Comparison of ENCODE assay signal across 8 cellular contexts in the genomic region with DNA sequence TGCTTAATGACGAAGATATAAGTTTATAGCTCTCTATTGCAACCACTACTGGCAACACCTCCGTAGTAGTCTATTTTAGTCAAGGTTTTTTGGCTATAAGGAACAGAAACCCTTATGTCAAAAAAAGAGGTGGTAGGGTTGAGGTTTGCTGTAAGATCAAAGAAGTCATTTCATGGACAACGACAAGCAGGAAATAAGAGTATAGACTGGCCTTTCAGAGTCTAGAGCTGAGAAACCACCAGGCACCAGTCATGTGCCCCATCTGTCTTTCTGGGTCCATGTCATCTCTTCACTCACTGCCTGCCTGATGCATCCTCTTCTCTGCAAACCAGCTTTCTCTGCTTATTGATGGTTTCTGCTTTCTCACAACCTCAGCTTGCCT. TPM values are rescaled to one million over a fixed set of nuclear protein-coding genes. Genes with fewer than 3 reads are reported as not detected.
DNase-seq lines count a peak whose midpoint lies in the region; ATAC-seq lines count a peak whose summit lies in the region.

No MANE protein-coding gene starts in this region.

- H3K36me3 Mint-ChIP-seq in T-helper 17 cell (ENCODE audit: low read depth): peaks cover 3% of the 10 kb centered on the region
- no peaks in the 10 kb centered on the region for H3K36me3 Mint-ChIP-seq in stimulated activated memory B cell treated with anti-CD40 and anti-IgM and Interleukin-4, amounts not matched to agents 10 μg/mL and 1 μg/mL and 100 μg/mL, for 72 hours

- H3K4me3 Mint-ChIP-seq in T-helper 17 cell: no peak overlapping the region
- no peak overlapping the region for H3K4me3 Mint-ChIP-seq in stimulated activated memory B cell treated with anti-CD40 and anti-IgM and Interleukin-4, amounts not matched to agents 10 μg/mL and 1 μg/mL and 100 μg/mL, for 72 hours

- H3K27me3 Mint-ChIP-seq in T-helper 17 cell: no peaks in the 10 kb centered on the region
- peaks cover 32% of the 10 kb centered on the region for H3K27me3 Mint-ChIP-seq in stimulated activated memory B cell treated with anti-CD40 and anti-IgM and Interleukin-4, amounts not matched to agents 10 μg/mL and 1 μg/mL and 100 μg/mL, for 72 hours

- H3K4me1 Mint-ChIP-seq in T-helper 17 cell: peaks cover 48% of the 10 kb centered on the region
- peaks cover 12% of the 10 kb centered on the region for H3K4me1 Mint-ChIP-seq in stimulated activated memory B cell treated with anti-CD40 and anti-IgM and Interleukin-4, amounts not matched to agents 10 μg/mL and 1 μg/mL and 100 μg/mL, for 72 hours

- H3K27ac Mint-ChIP-seq in T-helper 17 cell: peak overlapping the region; percentile 97
- H3K27ac Mint-ChIP-seq in stimulated activated memory B cell treated with anti-CD40 and anti-IgM and Interleukin-4, amounts not matched to agents 10 μg/mL and 1 μg/mL and 100 μg/mL, for 72 hours: peak overlapping the region; percentile 65

- ATAC-seq in HG02938 (IDR thresholded peaks at IDR 0.05; ENCODE audit: unreplicated experiment) (peak; percentile 93), T-helper 17 cell (peak; percentile 65)
- peak; percentile 89 for ATAC-seq in stimulated activated memory B cell treated with anti-CD40 and anti-IgM and Interleukin-4, amounts not matched to agents 10 μg/mL and 1 μg/mL and 100 μg/mL, for 72 hours

- DNase-seq in activated T-cell treated with anti-CD3 and anti-CD28 coated beads for 48 hours (ENCODE audit: low read depth) (peak; percentile 20), T-helper 17 cell (peak in 2 of 3 donors; percentile 30 to 41), AG08395 (ENCODE audit: low spot score) (no peak), COR-L47 (lab: John Stamatoyannopoulos, UW) (no peak), GM03348 (ENCODE audit: low spot score) (no peak)
- DNase-seq in activated T-cell treated with anti-CD3 and anti-CD28 coated beads, Interleukin-2, amount 50 U/mL, for 1 hour: no peak

- H3K9me3 Mint-ChIP-seq in stimulated activated memory B cell treated with anti-CD40 and anti-IgM and Interleukin-4, amounts not matched to agents 10 μg/mL and 1 μg/mL and 100 μg/mL, for 72 hours: no peaks in the 10 kb centered on the region

- no peaks in the 10 kb centered on the region for H3K9me3 ChIP-seq in T-helper 17 cell (ENCODE audit: control insufficient read depth, low read length, poor library complexity, severe bottlenecking)

RNA-seq across cellular contexts. Expression of a gene that starts 42.7 kb away (rescaled TPM):
- 10 to 100 TPM; 13.0 to 99.9 TPM for total RNA-seq in T-helper 17 cell

Comparison
In these comparisons a context has a peak if more than half of its experiments do, and no peak if none do; other contexts are left out.
1. DNase-seq: peak in activated T-cell treated with anti-CD3 and anti-CD28 coated beads for 48 hours (single experiment) and T-helper 17 cell (2 of 3); none in activated T-cell treated with anti-CD3 and anti-CD28 coated beads, Interleukin-2, amount 50 U/mL, for 1 hour (single experiment), AG08395 (single experiment), COR-L47 (single experiment) and GM03348 (single experiment).
2. Peak in every context shown above with its lines, with median percentiles within 50 percentile points of each other: ATAC-seq.